In the genomic region with DNA sequence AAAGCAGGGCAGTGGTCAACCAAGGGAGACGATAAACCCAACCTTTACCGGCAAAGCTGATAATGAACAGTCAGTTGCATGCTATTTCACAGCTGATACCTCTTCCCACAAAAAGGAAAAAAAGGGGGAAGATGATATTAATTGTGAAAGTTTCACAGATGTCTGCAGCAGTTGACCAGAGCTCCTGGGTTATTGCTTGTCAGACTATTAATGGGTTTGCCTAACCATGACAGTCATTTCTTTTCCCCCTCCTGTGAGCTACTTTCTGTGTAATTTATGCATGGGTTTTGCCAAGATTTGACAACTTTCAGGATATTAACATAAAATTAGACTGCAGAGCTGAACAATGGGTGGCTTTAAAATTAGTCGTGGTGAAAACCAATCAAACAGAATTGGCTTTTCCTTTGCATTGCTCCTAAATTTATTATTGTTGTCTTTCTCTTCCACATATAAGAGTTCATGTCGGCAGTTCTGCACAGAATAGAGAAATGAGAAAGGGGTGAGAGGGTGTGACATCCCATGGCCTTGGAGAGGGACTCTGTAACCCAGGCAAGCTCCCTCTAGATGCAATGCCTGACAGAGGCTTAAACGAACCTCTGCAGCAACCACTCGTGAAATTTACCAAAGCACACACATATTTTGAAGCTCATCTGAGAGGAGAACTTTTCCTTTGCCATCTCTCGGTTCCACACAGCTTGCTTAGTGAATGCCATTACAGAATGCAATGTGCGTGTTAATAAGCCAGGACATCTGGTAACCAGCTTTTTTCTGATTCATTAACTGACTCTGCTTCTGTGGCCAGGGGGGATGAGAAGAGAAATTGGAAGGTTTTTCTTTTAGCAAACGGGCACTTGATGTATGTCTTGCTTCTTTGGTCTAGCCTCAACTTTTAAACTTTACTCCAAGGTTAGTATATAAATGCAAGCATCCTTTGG, we compare ENCODE assay signal across 11 cellular contexts.
A peak's percentile ranks its signal among the peaks of the same experiment; 100 is the strongest.
DNase-seq lines count a peak whose midpoint lies in the region; ATAC-seq and TF ChIP-seq lines count a peak whose summit lies in the region.
"Had no signal": no experiment of that assay in that cellular context is flagged by ENCODE, and none has a peak within 500 bp of the region (broad histone marks: within the 10 kb centered on the region; RNA-seq: fewer than 3 reads in every experiment).

No MANE protein-coding gene starts in this region.

- peak overlapping the region; percentile 53 for H3K27ac ChIP-seq in KOPT-K1 (ENCODE audit: low read depth, low read length, poor library complexity, severe bottlenecking)
- H3K27ac ChIP-seq: pancreas, SJSA1 had no signal

- TF ChIP-seq CTCF in HFFc6 (IDR thresholded peaks at IDR 0.05): no peak

- no peaks in the 10 kb centered on the region for H3K9me3 ChIP-seq in KOPT-K1 (ENCODE audit: insufficient read depth, low read length, poor library complexity, severe bottlenecking)
- H3K9me3 ChIP-seq: pancreas, SJSA1 had no signal

- no peaks in the 10 kb centered on the region for H3K9me3 Mint-ChIP-seq in HFFc6
- H3K9me3 Mint-ChIP-seq: activated naive CD4-positive, alpha-beta T cell treated with anti-CD3 and anti-CD28 coated beads, Interleukin-2, amount 50 U/mL, for 24 hours had no signal

- peaks cover 2% of the 10 kb centered on the region; the same call in 1 of the 2 replicates for H3K27me3 Mint-ChIP-seq in HFFc6 (ENCODE audit: insufficient read depth)
- H3K27me3 Mint-ChIP-seq: activated naive CD4-positive, alpha-beta T cell treated with anti-CD3 and anti-CD28 coated beads, Interleukin-2, amount 50 U/mL, for 24 hours had no signal

- H3K36me3 ChIP-seq in KOPT-K1 (ENCODE audit: insufficient read depth, low read length): 0 out of 2 replicates have a peak, but pooled peaks cover 1% of the 10 kb centered on the region
- H3K36me3 ChIP-seq: pancreas, SJSA1 had no signal

- ATAC-seq in GM18867 (IDR thresholded peaks at IDR 0.05; ENCODE audit: unreplicated experiment): peak; percentile 76
- ATAC-seq: pancreas had no signal

- H3K4me1 Mint-ChIP-seq in HFFc6 (ENCODE audit: low read depth): peaks cover 36% of the 10 kb centered on the region

- H3K4me3 Mint-ChIP-seq in HFFc6: peak overlapping the region; percentile 14
- H3K4me3 Mint-ChIP-seq: activated naive CD4-positive, alpha-beta T cell treated with anti-CD3 and anti-CD28 coated beads, Interleukin-2, amount 50 U/mL, for 24 hours had no signal

- no peak overlapping the region for H3K27ac Mint-ChIP-seq in HFFc6
- H3K27ac Mint-ChIP-seq: activated naive CD4-positive, alpha-beta T cell treated with anti-CD3 and anti-CD28 coated beads, Interleukin-2, amount 50 U/mL, for 24 hours had no signal

- H3K36me3 Mint-ChIP-seq in HFFc6 (ENCODE audit: low read depth): no peaks in the 10 kb centered on the region

- no peak for DNase-seq in HFFc6
- DNase-seq in renal cortical epithelial cell (ENCODE audit: low read depth): peak; percentile 18
- DNase-seq in RPMI8226: no peak
- no peak for DNase-seq in activated effector memory CD4-positive, alpha-beta T cell treated with Interleukin-2 at 50 U/mL for 16 hours
- DNase-seq in GM19238 (ENCODE audit: insufficient read length, low spot score): no peak
- DNase-seq: pancreas; stimulated activated CD8-positive, alpha-beta memory T cell treated with anti-CD3 and anti-CD28 coated beads, Interleukin-4, amount 100 ng/mL, for 48 hours had no signal
